Comparison of ENCODE assay signal across 35 cellular contexts in the genomic region with DNA sequence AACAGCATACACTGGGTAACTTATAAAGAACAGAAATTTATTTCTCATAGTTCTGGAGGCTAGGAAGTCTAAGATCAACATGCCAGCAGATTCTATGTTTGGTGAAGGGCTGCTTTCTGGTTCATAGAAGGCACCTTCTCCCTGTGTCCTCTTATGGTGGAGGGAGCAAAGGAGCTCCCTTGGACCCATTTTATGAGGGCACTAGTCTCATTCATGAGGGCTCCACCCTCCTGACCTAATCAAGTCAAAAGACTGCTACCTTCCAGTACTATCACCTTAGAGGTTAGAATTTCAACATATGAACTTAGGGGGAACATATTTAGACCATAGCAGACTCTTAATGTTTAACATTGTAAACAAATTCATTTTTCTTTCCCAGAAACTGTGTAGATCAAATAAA.
"Had no signal": no experiment of that assay in that cellular context is flagged by ENCODE, and none has a peak within 500 bp of the region (broad histone marks: within the 10 kb centered on the region; RNA-seq: fewer than 3 reads in every experiment).

No MANE protein-coding gene starts in this region.

- H3K9me3 ChIP-seq: MG63 had no signal

- H3K4me3 ChIP-seq: MG63 had no signal

- H3K27me3 ChIP-seq: MG63 had no signal

- DNase-seq: Karpas-422, Kasumi-1, MG63, MM.1S, MV-4-11, NCI-H1048, NCI-H1092, NCI-H1092 treated with DMSO at 0.1 percent for 48 hours, NCI-H1105, NCI-H1105 treated with DMSO at 0.1 percent for 48 hours, NCI-H1417, NCI-H1417 treated with DMSO at 0.1 percent for 48 hours, NCI-H1436, NCI-H1436 treated with DMSO at 0.1 percent for 48 hours, NCI-H146, NCI-H1694, NCI-H1694 treated with DMSO at 0.1 percent for 48 hours, NCI-H187, NCI-H187 treated with DMSO at 0.1 percent for 48 hours, NCI-H1930, NCI-H2029, NCI-H2029 treated with DMSO at 0.1 percent for 48 hours, NCI-H2081, NCI-H2081 treated with DMSO at 0.1 percent for 48 hours, NCI-H2107, NCI-H2171, NCI-H2171 treated with DMSO at 0.1 percent for 48 hours, NCI-H2227 treated with DMSO at 0.1 percent for 48 hours, NCI-H226, NCI-H345, NCI-H446, NCI-H446 treated with DMSO at 0.1 percent for 48 hours, NCI-H510A, NCI-H510A treated with DMSO at 0.1 percent for 48 hours, NCI-H524 had no signal

- H3K36me3 ChIP-seq: MG63 had no signal
